ENCODE assay signal across 8 cellular contexts in genomic region chrX:1581132-1581531, GRCh38. TPM values are rescaled to one million over a fixed set of nuclear protein-coding genes. Genes with fewer than 3 reads are reported as not detected.
A peak's percentile ranks its signal among the peaks of the same experiment; 100 is the strongest.
DNase-seq lines count a peak whose midpoint lies in the region; ATAC-seq and TF ChIP-seq lines count a peak whose summit lies in the region.

No MANE protein-coding gene starts in this region.

- peaks cover 0 to 7% (median 0%) of the 10 kb centered on the region in 3 donors for H3K27me3 ChIP-seq in psoas muscle (ENCODE audit: insufficient read depth in 3 of 3, low read length in 2 of 3)

- intact Hi-C loops in OCI-LY7 (cut with micrococcal nuclease; ENCODE audit: unreplicated experiment): loop anchor here (1.0 to 2.0 kb wide), 3 partner anchors 44 to 127 kb away; partner anchors contain the start of gene P2RY8
- intact Hi-C loops in psoas muscle (cut with DNase I): loop anchor here in 1 of 2 donors (2.0 kb wide), 1 partner anchor 126 kb away; no protein-coding TSS in a partner anchor

- H3K36me3 ChIP-seq in OCI-LY7 (ENCODE audit: insufficient read depth, low read length) (no peaks in the 10 kb centered on the region), psoas muscle (ENCODE audit: insufficient read depth in 1 of 2, low read depth in 1 of 2) (no peaks in the 10 kb centered on the region)

- H2AFZ ChIP-seq in OCI-LY7 (ENCODE audit: low read length): peak overlapping the region; percentile 19; the same call in 1 of the 2 replicates

- H3K4me1 ChIP-seq in OCI-LY7 (ENCODE audit: insufficient read depth, low read length, poor library complexity, severe bottlenecking) (peaks cover 17% of the 10 kb centered on the region), psoas muscle (no peaks in the 10 kb centered on the region)

- CTCF ChIA-PET in OCI-LY7 (lab: Charles Lee; ENCODE audit: unreplicated experiment): no interaction called here

- H3K4me2 ChIP-seq in OCI-LY7 (ENCODE audit: low read length): no peak overlapping the region; the same call in 1 of the 2 replicates

- no TSS peak for BruUV-seq in OCI-LY7 (replicated peaks; lab: Mats Ljungman, UMichigan)

- TF ChIP-seq CTCF in OCI-LY7 (conservative IDR thresholded peaks at IDR 0.05; ENCODE audit: low read length): peak; percentile 90
- peak; percentile 57 for TF ChIP-seq CTCF in fibroblast of the aortic adventitia (IDR thresholded peaks at IDR 0.05; ENCODE audit: insufficient read depth, low read length)
- TF ChIP-seq CTCF in psoas muscle (IDR thresholded peaks at IDR 0.05): peak; percentile 75

- no peaks in the 10 kb centered on the region for H3K79me2 ChIP-seq in OCI-LY7 (ENCODE audit: insufficient read depth, low read depth, low read length)

- 28 to 44% (median 36%) methylated on average over 4 of the region's 4 CpGs for WGBS in psoas muscle, 3 donors

- ATAC-seq in HG03342 (IDR thresholded peaks at IDR 0.05; ENCODE audit: unreplicated experiment) (peak; percentile 61), psoas muscle (peak in 3 of 4 donors; percentile 53 to 68 (median 62)), GM21619 (IDR thresholded peaks at IDR 0.05; ENCODE audit: unreplicated experiment) (no peak)

- DNase-seq in ELF-1 (ENCODE audit: low read depth, low spot score): peak; percentile 68
- DNase-seq in OCI-LY7 (ENCODE audit: low spot score): peak; percentile 85
- DNase-seq in activated T-cell treated with anti-CD3 and anti-CD28 coated beads for 4 hours: peak; percentile 68
- no peak for DNase-seq in fibroblast of the aortic adventitia (ENCODE audit: low read depth)
- no peak for DNase-seq in psoas muscle
- no peak for DNase-seq in pons (ENCODE audit: low spot score)

- POLR2A ChIA-PET in OCI-LY7 (lab: Charles Lee): no interaction called here

- H3K4me3 ChIP-seq in OCI-LY7 (ENCODE audit: low read depth, low read length, poor library complexity, severe bottlenecking) (no peak overlapping the region), fibroblast of the aortic adventitia (ENCODE audit: low read depth, low read length) (no peak overlapping the region), psoas muscle (no peak overlapping the region)

- H3K9me3 ChIP-seq in OCI-LY7 (ENCODE audit: low read length): no peaks in the 10 kb centered on the region
- H3K9me3 ChIP-seq in psoas muscle: no peaks in the 10 kb centered on the region

- no peaks in the 10 kb centered on the region for H4K20me1 ChIP-seq in OCI-LY7 (ENCODE audit: insufficient read depth, low read length)

- H3K27ac ChIP-seq in OCI-LY7 (ENCODE audit: low read depth, low read length, poor library complexity, severe bottlenecking) (no peak overlapping the region), psoas muscle (no peak overlapping the region)

- H3K9me2 ChIP-seq in OCI-LY7 (ENCODE audit: insufficient read depth, low read length): no peaks in the 10 kb centered on the region

RNA-seq across cellular contexts. Expression of gene AKAP17A, which starts 10.3 kb away (rescaled TPM):
- 61.8 and 64.2 TPM in 2 replicates for total RNA-seq in OCI-LY7 (2014; rRNA removed; shearing (Covaris generic))
- total RNA-seq in OCI-LY7 (2022) (60.6 and 64.9 TPM in 2 replicates), fibroblast of the aortic adventitia (ENCODE audit: low replicate concordance) (9.5 and 16.9 TPM in 2 replicates), psoas muscle (10 to 100 TPM in 3 of 4 donors, 1 to 10 TPM in 1; 9.9 to 20.4 (median 13.1) TPM)
- polyA plus RNA-seq in psoas muscle: 10 to 100 TPM; 13.2 to 25.1 (median 24.0) TPM

RNA-seq across cellular contexts. Expression of gene ASMT, which starts 33.7 kb away (rescaled TPM):
- 0.15 and 0.16 TPM in 2 replicates for total RNA-seq in OCI-LY7 (2014; rRNA removed; shearing (Covaris generic))
- not detected in 2 replicates for total RNA-seq in OCI-LY7 (2022)
- total RNA-seq in fibroblast of the aortic adventitia (ENCODE audit: low replicate concordance): not detected in 2 replicates
- total RNA-seq in psoas muscle: under 1 TPM in 1 of 4 donors, not detected in 3; 0.99 TPM
- polyA plus RNA-seq in psoas muscle: under 1 TPM in 1 of 3 donors, not detected in 2; 0.14 TPM

RNA-seq across cellular contexts. Expression of gene P2RY8, which starts 44.1 kb away (rescaled TPM):
- 88.3 and 110 TPM in 2 replicates for total RNA-seq in OCI-LY7 (2014; rRNA removed; shearing (Covaris generic))
- total RNA-seq in OCI-LY7 (2022) (122 and 149 TPM in 2 replicates), fibroblast of the aortic adventitia (ENCODE audit: low replicate concordance) (not detected in 2 replicates), psoas muscle (1 to 10 TPM; 1.3 to 4.1 (median 1.5) TPM)
- polyA plus RNA-seq in psoas muscle: 1 to 10 TPM in 2 of 3 donors, under 1 TPM in 1; 0.79 to 2.0 (median 1.3) TPM

Comparison
In these comparisons a context has a peak if more than half of its experiments do, and no peak if none do; other contexts are left out.
1. DNase-seq: peak in ELF-1 (single experiment), OCI-LY7 (single experiment) and activated T-cell treated with anti-CD3 and anti-CD28 coated beads for 4 hours (single experiment); none in fibroblast of the aortic adventitia (single experiment), psoas muscle (0 of 2) and pons (single experiment).
2. RNA of gene P2RY8, which starts 44.1 kb away (total RNA-seq): 88.3 to 149 TPM in OCI-LY7; 1.3 to 4.1 TPM in psoas muscle and not detected in fibroblast of the aortic adventitia; every median in the first group is over 10 times any median in the second.
3. Peak in every context shown above with its lines, with median percentiles within 50 percentile points of each other: CTCF ChIP-seq.